In the genomic region with DNA sequence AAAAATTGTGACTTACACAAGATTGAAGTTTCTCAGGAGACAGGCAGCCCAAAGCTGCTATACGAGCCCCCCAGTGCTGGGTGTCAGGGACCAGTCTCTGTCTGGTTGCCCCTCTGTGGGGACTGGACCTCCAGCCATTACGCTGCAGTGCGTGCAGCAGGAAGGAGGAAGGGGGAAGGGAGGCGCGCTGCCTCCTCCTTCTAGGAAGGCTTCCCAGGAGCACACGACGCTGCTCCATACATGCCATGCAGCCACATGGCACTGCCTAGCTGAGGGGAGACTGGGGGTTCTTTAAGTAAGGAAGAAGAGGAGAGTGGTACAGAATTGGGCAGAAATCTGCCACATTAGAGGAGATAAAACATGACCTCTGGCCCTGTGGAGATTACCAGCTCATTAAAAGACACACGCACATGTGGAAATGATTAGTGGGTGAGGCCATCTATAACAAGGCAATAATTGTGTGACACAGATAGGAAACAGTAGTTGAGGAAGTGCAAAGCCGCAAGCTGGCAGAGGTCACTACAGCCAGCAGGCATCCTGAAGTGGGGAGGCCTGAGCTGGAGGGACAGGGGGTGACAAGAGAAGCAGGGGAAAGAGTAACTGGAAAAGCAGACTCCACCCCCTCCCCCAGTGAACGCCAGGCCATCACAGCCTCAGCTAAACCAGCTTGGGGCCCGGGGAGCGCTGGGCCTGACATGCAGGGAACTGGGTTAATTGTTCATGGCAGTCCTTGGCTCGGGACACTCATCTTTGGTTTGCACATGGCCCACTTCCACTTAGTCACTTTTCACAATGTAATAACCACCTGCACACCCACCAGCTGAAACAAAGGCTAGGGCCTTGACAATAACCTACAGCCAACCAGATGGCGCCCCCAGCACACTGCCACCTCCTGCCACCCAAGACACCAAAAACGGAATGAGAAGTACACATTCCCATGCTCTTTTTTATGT, we compare ENCODE assay signal across 8 cellular contexts. TPM values are rescaled to one million over a fixed set of nuclear protein-coding genes. Genes with fewer than 3 reads are reported as not detected.
DNase-seq lines count a peak whose midpoint lies in the region; ATAC-seq and TF ChIP-seq lines count a peak whose summit lies in the region.

No MANE protein-coding gene starts in this region.

- peak; percentile 53 for TF ChIP-seq CTCF in HEK293 (tag by site-specific recombination; IDR thresholded peaks at IDR 0.05)
- no peak for TF ChIP-seq CTCF in smooth muscle cell (IDR thresholded peaks at IDR 0.05; ENCODE audit: borderline replicate concordance, insufficient read depth, poor library complexity, severe bottlenecking)

- H3K9ac ChIP-seq in smooth muscle cell (ENCODE audit: low read depth), result no peak overlapping the region

- DNase-seq in CMK (ENCODE audit: low read depth) (peak; percentile 48), GOT3 (lab: John Stamatoyannopoulos, UW) (no peak), smooth muscle cell (lab: John Stamatoyannopoulos, UW; ENCODE audit: unreplicated experiment) (no peak), KG1 (lab: John Stamatoyannopoulos, UW) (no peak), glomerular visceral epithelial cell (ENCODE audit: extremely low spot score) (no peak)
- peak; percentile 63 to 66 for DNase-seq in activated CD4-positive, alpha-beta T cell treated with anti-CD3 and anti-CD28 coated beads, Interleukin-2, amount 50 U/mL, for 48 hours
- no peak for DNase-seq in naive thymus-derived CD4-positive, alpha-beta T cell

- ATAC-seq in naive thymus-derived CD4-positive, alpha-beta T cell, result peak; percentile 33

- H3K4me1 Mint-ChIP-seq in naive thymus-derived CD4-positive, alpha-beta T cell, result peaks cover 86 to 100% (median 99%) of the 10 kb centered on the region in 7 donors

- no peaks in the 10 kb centered on the region for H3F3A ChIP-seq in smooth muscle cell (ENCODE audit: low read depth)

- POLR2A ChIA-PET in HEK293 (lab: Yijun Ruan, JAX), result no interaction called here
- POLR2A ChIA-PET in naive thymus-derived CD4-positive, alpha-beta T cell (lab: Charles Lee), result interaction anchor here (1.1 to 6.8 kb wide), 7 partner anchors 9 to 37 kb away, joined by 3 to 48 read pairs (median 4); partner anchors contain the start of gene CCDC88C

- intact Hi-C loops in naive thymus-derived CD4-positive, alpha-beta T cell (cut with micrococcal nuclease), result no loop called here

- no peaks in the 10 kb centered on the region for H3K9me3 Mint-ChIP-seq in naive thymus-derived CD4-positive, alpha-beta T cell

- peak overlapping the region; percentile 33 to 87 (median 71) for H3K4me3 Mint-ChIP-seq in naive thymus-derived CD4-positive, alpha-beta T cell

- no peak overlapping the region for H3K4me2 ChIP-seq in smooth muscle cell

- H3K27me3 Mint-ChIP-seq in naive thymus-derived CD4-positive, alpha-beta T cell, result no peaks in the 10 kb centered on the region

- H2AFZ ChIP-seq in smooth muscle cell (ENCODE audit: low read depth), result no peak overlapping the region

- no peaks in the 10 kb centered on the region for H3K27me3 ChIP-seq in naive thymus-derived CD4-positive, alpha-beta T cell (ENCODE audit: control insufficient read depth in 2 of 2, insufficient read depth in 2 of 2, low read length in 2 of 2)
- H3K27me3 ChIP-seq in smooth muscle cell (ENCODE audit: low read depth), result peaks cover 87% of the 10 kb centered on the region

- H3K27ac Mint-ChIP-seq in naive thymus-derived CD4-positive, alpha-beta T cell, result peak overlapping the region; percentile 64 to 98 (median 91)

- H3K36me3 ChIP-seq in HEK293 (ENCODE audit: control insufficient read depth in 2 of 2, insufficient read depth in 1 of 2, low read length in 2 of 2) (no peaks in the 10 kb centered on the region), smooth muscle cell (ENCODE audit: low read depth) (no peaks in the 10 kb centered on the region)
- peaks cover 0 to 16% (median 0%) of the 10 kb centered on the region in 3 experiments for H3K36me3 ChIP-seq in naive thymus-derived CD4-positive, alpha-beta T cell (ENCODE audit: control insufficient read depth in 2 of 3, insufficient read depth in 3 of 3, low read length in 3 of 3)

- no peaks in the 10 kb centered on the region for H3K79me2 ChIP-seq in smooth muscle cell (ENCODE audit: low read depth)

- H3K36me3 Mint-ChIP-seq in naive thymus-derived CD4-positive, alpha-beta T cell, result peaks cover 0 to 23% (median 4%) of the 10 kb centered on the region in 5 donors

- CTCF ChIA-PET in HEK293 (lab: Yijun Ruan, JAX), result interaction anchor here (0.7 to 1.1 kb wide), 3 partner anchors 40 to 1545 kb away, joined by 3 to 4 read pairs (median 3); partner anchors contain the start of gene CCDC88C
- CTCF ChIA-PET in naive thymus-derived CD4-positive, alpha-beta T cell (lab: Charles Lee), result interaction anchor here (0.9 to 1.6 kb wide), 4 partner anchors 20 to 55 kb away, joined by 3 to 4 read pairs (median 4); no protein-coding TSS in a partner anchor

- no peak overlapping the region for H3K4me3 ChIP-seq in HEK293 (ENCODE audit: low read depth, low read length)
- H3K4me3 ChIP-seq in naive thymus-derived CD4-positive, alpha-beta T cell (ENCODE audit: low read length), result peak overlapping the region; percentile 21
- H3K4me3 ChIP-seq in smooth muscle cell, result no peak overlapping the region

- 59% methylated on average over 15 of the region's 15 CpGs for WGBS in smooth muscle cell (ENCODE audit: low lambda C conversion rate)

- H4K20me1 ChIP-seq in smooth muscle cell (ENCODE audit: low read depth), result no peaks in the 10 kb centered on the region

- H3K4me1 ChIP-seq in HEK293 (ENCODE audit: control insufficient read depth, insufficient read depth, low read length), result peaks cover 43% of the 10 kb centered on the region
- H3K4me1 ChIP-seq in naive thymus-derived CD4-positive, alpha-beta T cell (ENCODE audit: control insufficient read depth in 2 of 2, insufficient read depth in 2 of 2, low read length in 2 of 2), result peaks cover 96% of the 10 kb centered on the region in 2 donors
- peaks cover 26% of the 10 kb centered on the region for H3K4me1 ChIP-seq in smooth muscle cell (ENCODE audit: low read depth)

- H3K27ac ChIP-seq in HEK293 (ENCODE audit: extremely low read depth, low read depth, low read length) (peak overlapping the region; percentile 10; the same call in 1 of the 2 replicates), smooth muscle cell (ENCODE audit: low read depth) (no peak overlapping the region)
- peak overlapping the region; percentile 53 for H3K27ac ChIP-seq in naive thymus-derived CD4-positive, alpha-beta T cell (ENCODE audit: low read depth, low read length)

- H3K9me3 ChIP-seq in HEK293 (ENCODE audit: control insufficient read depth, insufficient read depth, low read depth, low read length), result no peaks in the 10 kb centered on the region
- H3K9me3 ChIP-seq in naive thymus-derived CD4-positive, alpha-beta T cell (ENCODE audit: control insufficient read depth in 2 of 3, low read length in 3 of 3), result no peaks in the 10 kb centered on the region
- no peaks in the 10 kb centered on the region for H3K9me3 ChIP-seq in smooth muscle cell (replicated peaks; ENCODE audit: low read depth)

TF ChIP-seq in HEK293, 187 proteins besides CTCF, POLR2A, EP300 and RAD21 (continues in another document):
- TF ChIP-seq HIC1 (tag by site-specific recombination; IDR thresholded peaks at IDR 0.05) (peak; percentile 72; the same call in 1 of the 2 replicates), MEIS1 (CRISPR knock-in tag; IDR thresholded peaks at IDR 0.05; ENCODE audit: borderline replicate concordance) (no peak), ZNF621 (tag by site-specific recombination; IDR thresholded peaks at IDR 0.05) (no peak), WT1 (tag by site-specific recombination; IDR thresholded peaks at IDR 0.05) (peak; percentile 76), ZNF670 (tag by site-specific recombination; IDR thresholded peaks at IDR 0.05; ENCODE audit: low read depth) (no peak), ZSCAN16 (tag by site-specific recombination; IDR thresholded peaks at IDR 0.05) (no peak), FEZF1 (tag by site-specific recombination; IDR thresholded peaks at IDR 0.05) (peak; percentile 93)

RNA-seq across cellular contexts. Expression of gene CCDC88C, which starts 39.6 kb away (rescaled TPM):
- 100 to 1,000 TPM; 189 to 324 (median 277) TPM for total RNA-seq in naive thymus-derived CD4-positive, alpha-beta T cell
- polyA plus RNA-seq in naive thymus-derived CD4-positive, alpha-beta T cell, result 10 to 100 TPM; 23.6 to 44.9 TPM
- 0.72 and 1.1 TPM in 2 replicates for total RNA-seq in smooth muscle cell
- polyA plus RNA-seq in smooth muscle cell, result 0.92 TPM in 1 of 2 replicates, not detected in the other

Comparison
In these comparisons a context has a peak if more than half of its experiments do, and no peak if none do; other contexts are left out.
1. DNase-seq: peak in CMK (single experiment) and activated CD4-positive, alpha-beta T cell treated with anti-CD3 and anti-CD28 coated beads, Interleukin-2, amount 50 U/mL, for 48 hours (2 of 2); none in naive thymus-derived CD4-positive, alpha-beta T cell (0 of 9), GOT3 (single experiment), smooth muscle cell (single experiment), KG1 (single experiment) and glomerular visceral epithelial cell (single experiment).
2. RNA of gene CCDC88C, which starts 39.6 kb away (total RNA-seq): 189 to 324 TPM in naive thymus-derived CD4-positive, alpha-beta T cell; 0.72 to 1.1 TPM in smooth muscle cell; every median in the first group is over 10 times any median in the second.